In the genomic region with DNA sequence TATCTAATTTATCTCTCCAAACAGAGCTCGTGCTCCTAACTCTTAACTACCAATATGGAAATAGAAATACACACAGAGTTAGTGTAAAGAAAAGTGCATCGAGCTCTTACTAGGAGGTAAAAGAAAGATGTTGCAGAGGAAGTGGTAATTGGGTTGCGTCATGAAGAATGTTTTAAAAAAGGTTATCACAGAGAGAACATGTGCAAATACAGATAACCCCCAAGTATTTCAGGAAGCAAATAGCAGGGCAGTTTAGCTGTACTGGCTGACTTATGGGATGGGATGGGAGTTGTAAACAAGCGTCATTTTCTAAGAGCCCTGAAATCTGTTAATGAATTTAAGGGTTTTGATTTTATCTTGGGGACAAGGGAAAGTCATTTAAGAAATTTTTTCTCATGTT, we compare ENCODE assay signal across 1 cellular context.
TF ChIP-seq lines count a peak whose summit lies in the region.

No MANE protein-coding gene starts in this region.

TF ChIP-seq in endothelial cell of umbilical vein, 7 proteins besides CTCF, POLR2A, EP300 and RAD21:
- TF ChIP-seq GATA2 (IDR thresholded peaks at IDR 0.05; ENCODE audit: insufficient read depth, insufficient read length, low read depth, low read length) (peak; percentile 85), MYC (IDR thresholded peaks at IDR 0.05; ENCODE audit: low read depth, low read length) (no peak), POLR2AphosphoS5 (IDR thresholded peaks at IDR 0.05; ENCODE audit: insufficient read depth, low read depth, low read length) (peak; percentile 57), JUN (IDR thresholded peaks at IDR 0.05; ENCODE audit: borderline replicate concordance, insufficient read depth, insufficient read length, low read depth) (no peak)
TF ChIP-seq in endothelial cell of umbilical vein: peak in this region for 2.
